ENCODE assay signal across 1 cellular context in genomic region chr13:52128714-52129700, GRCh38.
TF ChIP-seq lines count a peak whose summit lies in the region.

TSS of gene NEK5 (minus strand) at chr13:52129073. CDS start at chr13:52127482, 1,591 bp downstream.

TF ChIP-seq in HEK293, 187 proteins besides CTCF, POLR2A, EP300 and RAD21 (continued from another document and continues in another):
- TF ChIP-seq ZSCAN5A (tag by site-specific recombination; IDR thresholded peaks at IDR 0.05) (no peak), ZNF211 (tag by site-specific recombination; IDR thresholded peaks at IDR 0.05; ENCODE audit: low read depth) (no peak), ZNF2 (tag by site-specific recombination; IDR thresholded peaks at IDR 0.05) (peak; percentile 72; the same call in 1 of the 2 replicates), YY2 (tag by site-specific recombination; IDR thresholded peaks at IDR 0.05) (no peak), ZNF23 (tag by site-specific recombination; IDR thresholded peaks at IDR 0.05; ENCODE audit: borderline replicate concordance) (no peak), ZFP37 (tag by site-specific recombination; IDR thresholded peaks at IDR 0.05) (0 out of 2 replicates have a peak, but pooled peaks have one; percentile 30), ZNF169 (tag by site-specific recombination; IDR thresholded peaks at IDR 0.05) (no peak), ZNF585B (tag by site-specific recombination; IDR thresholded peaks at IDR 0.05) (no peak), ZNF394 (tag by site-specific recombination; IDR thresholded peaks at IDR 0.05; ENCODE audit: borderline replicate concordance) (peak; percentile 29; the same call in 1 of the 2 replicates), SP3 (tag by site-specific recombination; IDR thresholded peaks at IDR 0.05) (peak; percentile 53), ZNF292 (tag by site-specific recombination; IDR thresholded peaks at IDR 0.05; ENCODE audit: borderline replicate concordance, low read depth) (no peak), ZBTB8A (tag by site-specific recombination; IDR thresholded peaks at IDR 0.05) (peak; percentile 57; the same call in 1 of the 2 replicates), FEZF1 (tag by site-specific recombination; IDR thresholded peaks at IDR 0.05) (no peak), HOXC10 (CRISPR knock-in tag; IDR thresholded peaks at IDR 0.05) (no peak), PBX3 (CRISPR knock-in tag; IDR thresholded peaks at IDR 0.05) (0 out of 2 replicates have a peak, but pooled peaks have one; percentile 31), ZNF664 (tag by site-specific recombination; IDR thresholded peaks at IDR 0.05) (no peak), AEBP2 (tag by site-specific recombination; IDR thresholded peaks at IDR 0.05; ENCODE audit: borderline replicate concordance) (no peak), ZNF335 (tag by site-specific recombination; conservative IDR thresholded peaks at IDR 0.05) (peak; percentile 10), ZNF341 (tag by site-specific recombination; IDR thresholded peaks at IDR 0.05; ENCODE audit: low read depth) (peak; percentile 89), MEIS1 (CRISPR knock-in tag; IDR thresholded peaks at IDR 0.05; ENCODE audit: borderline replicate concordance) (no peak), ZNF677 (tag by site-specific recombination; IDR thresholded peaks at IDR 0.05) (0 out of 2 replicates have a peak, but pooled peaks have one; percentile 10), ZNF549 (tag by site-specific recombination; IDR thresholded peaks at IDR 0.05) (no peak), ZNF837 (tag by site-specific recombination; IDR thresholded peaks at IDR 0.05) (no peak), PATZ1 (tag by site-specific recombination; IDR thresholded peaks at IDR 0.05) (peak; percentile 83), ZFHX2 (tag by site-specific recombination; conservative IDR thresholded peaks at IDR 0.05) (peak; percentile 92), ZNF473 (tag by site-specific recombination; IDR thresholded peaks at IDR 0.05) (no peak), ATF2 (tag by site-specific recombination; IDR thresholded peaks at IDR 0.05; ENCODE audit: low read depth) (no peak), ZSCAN30 (tag by site-specific recombination; IDR thresholded peaks at IDR 0.05) (peak; percentile 54; the same call in 1 of the 2 replicates), ZBTB7A (tag by site-specific recombination; IDR thresholded peaks at IDR 0.05; ENCODE audit: low read depth) (no peak), ZNF776 (tag by site-specific recombination; IDR thresholded peaks at IDR 0.05; ENCODE audit: borderline replicate concordance) (no peak), ZNF16 (tag by site-specific recombination; IDR thresholded peaks at IDR 0.05; ENCODE audit: low read depth) (no peak), ZNF600 (tag by site-specific recombination; IDR thresholded peaks at IDR 0.05) (peak; percentile 91), KLF16 (tag by site-specific recombination; IDR thresholded peaks at IDR 0.05) (no peak), PRDM4 (tag by site-specific recombination; IDR thresholded peaks at IDR 0.05) (no peak), ZBTB26 (tag by site-specific recombination; optimal IDR thresholded peaks at IDR 0.05) (peak; percentile 83), ZNF221 (tag by site-specific recombination; IDR thresholded peaks at IDR 0.05; ENCODE audit: borderline replicate concordance) (no peak), ZNF560 (tag by site-specific recombination; IDR thresholded peaks at IDR 0.05; ENCODE audit: borderline replicate concordance) (no peak), REST (tag by site-specific recombination; IDR thresholded peaks at IDR 0.05) (no peak), ZNF692 (tag by site-specific recombination; IDR thresholded peaks at IDR 0.05) (no peak), GLIS2 (tag by site-specific recombination; IDR thresholded peaks at IDR 0.05) (peak; percentile 72), ZBTB44 (tag by site-specific recombination; IDR thresholded peaks at IDR 0.05) (no peak), ZNF791 (tag by site-specific recombination; IDR thresholded peaks at IDR 0.05) (no peak), KLF8 (tag by site-specific recombination; IDR thresholded peaks at IDR 0.05) (no peak), ZNF138 (tag by site-specific recombination; IDR thresholded peaks at IDR 0.05; ENCODE audit: borderline replicate concordance) (no peak), ZNF707 (tag by site-specific recombination; IDR thresholded peaks at IDR 0.05) (no peak), WT1 (tag by site-specific recombination; IDR thresholded peaks at IDR 0.05) (no peak)
